ENCODE assay signal across 8 cellular contexts in genomic region chr14:52553002-52553670, GRCh38. TPM values are rescaled to one million over a fixed set of nuclear protein-coding genes. Genes with fewer than 3 reads are reported as not detected.
A peak's percentile ranks its signal among the peaks of the same experiment; 100 is the strongest.
DNase-seq lines count a peak whose midpoint lies in the region; ATAC-seq and TF ChIP-seq lines count a peak whose summit lies in the region.

No MANE protein-coding gene starts in this region.

- H3K4me3 ChIP-seq in thymus (ENCODE audit: low read length), result peak overlapping the region; percentile 68

- H3K27ac ChIP-seq in thymus (ENCODE audit: low read depth), result peak overlapping the region; percentile 86

- H3K9me3 ChIP-seq in thymus (ENCODE audit: control insufficient read depth), result no peaks in the 10 kb centered on the region

- peak; percentile 72 for DNase-seq in NCI-H2227 (lab: John Stamatoyannopoulos, UW; ENCODE audit: unreplicated experiment)
- peak; percentile 63 for DNase-seq in activated CD8-positive, alpha-beta memory T cell treated with anti-CD3 and anti-CD28 coated beads, Interleukin-2, amount 10 ng/mL, durations not matched to agents 7 days and 5 days

- H3K36me3 Mint-ChIP-seq in activated CD8-positive, alpha-beta memory T cell treated with anti-CD3 and anti-CD28 coated beads, Interleukin-2, amount 10 ng/mL, durations not matched to agents 7 days and 5 days, result peaks cover 4% of the 10 kb centered on the region
- H3K36me3 Mint-ChIP-seq in nephron (ENCODE audit: low read depth), result no peaks in the 10 kb centered on the region

- no peaks in the 10 kb centered on the region for H3K36me3 ChIP-seq in thymus (ENCODE audit: control insufficient read depth, insufficient read depth)

- no peaks in the 10 kb centered on the region for H3K27me3 ChIP-seq in thymus (ENCODE audit: control insufficient read depth, insufficient read depth)

- no peaks in the 10 kb centered on the region for H3K9me3 Mint-ChIP-seq in activated CD8-positive, alpha-beta memory T cell treated with anti-CD3 and anti-CD28 coated beads, Interleukin-2, amount 10 ng/mL, durations not matched to agents 7 days and 5 days (ENCODE audit: low read depth)
- H3K9me3 Mint-ChIP-seq in nephron, result peaks cover 3% of the 10 kb centered on the region

- peak overlapping the region; percentile 88 for H3K4me3 Mint-ChIP-seq in activated CD8-positive, alpha-beta memory T cell treated with anti-CD3 and anti-CD28 coated beads, Interleukin-2, amount 10 ng/mL, durations not matched to agents 7 days and 5 days
- H3K4me3 Mint-ChIP-seq in nephron, result peak overlapping the region; percentile 97 to 99 (median 98)

- no peak for TF ChIP-seq CTCF in nephron (IDR thresholded peaks at IDR 0.05; ENCODE audit: unreplicated experiment in 3 of 3)

- peaks cover 17% of the 10 kb centered on the region for H3K4me1 ChIP-seq in thymus (ENCODE audit: control insufficient read depth, insufficient read depth, low read length)

- under 1% methylated on average over 69 of the region's 69 CpGs for WGBS in thymus

- peak overlapping the region; percentile 75 for H3K27ac Mint-ChIP-seq in activated CD8-positive, alpha-beta memory T cell treated with anti-CD3 and anti-CD28 coated beads, Interleukin-2, amount 10 ng/mL, durations not matched to agents 7 days and 5 days
- H3K27ac Mint-ChIP-seq in nephron, result peak overlapping the region in 2 of 3 experiments; percentile 82 to 91

- CTCF ChIA-PET in activated CD8-positive, alpha-beta memory T cell treated with anti-CD3 and anti-CD28 coated beads, Interleukin-2, amount 10 ng/mL, durations not matched to agents 7 days and 5 days (lab: Charles Lee), result interaction anchor here (0.9 to 1.8 kb wide), 5 partner anchors 10 to 253 kb away, joined by 3 to 7 read pairs (median 4); no protein-coding TSS in a partner anchor

- peaks cover 32% of the 10 kb centered on the region for H3K4me1 Mint-ChIP-seq in activated CD8-positive, alpha-beta memory T cell treated with anti-CD3 and anti-CD28 coated beads, Interleukin-2, amount 10 ng/mL, durations not matched to agents 7 days and 5 days
- peaks cover 21% of the 10 kb centered on the region for H3K4me1 Mint-ChIP-seq in nephron

- ATAC-seq in GM18511 (IDR thresholded peaks at IDR 0.05; ENCODE audit: unreplicated experiment), result peak; percentile 35
- peak; percentile 17 for ATAC-seq in HG02938 (IDR thresholded peaks at IDR 0.05; ENCODE audit: unreplicated experiment)
- ATAC-seq in activated CD8-positive, alpha-beta memory T cell treated with anti-CD3 and anti-CD28 coated beads, Interleukin-2, amount 10 ng/mL, durations not matched to agents 7 days and 5 days, result peak; percentile 28
- peak; percentile 29 for ATAC-seq in esophagus mucosa
- ATAC-seq in GM18861 (IDR thresholded peaks at IDR 0.05; ENCODE audit: unreplicated experiment), result no peak

- peaks cover 32% of the 10 kb centered on the region for H3K27me3 Mint-ChIP-seq in activated CD8-positive, alpha-beta memory T cell treated with anti-CD3 and anti-CD28 coated beads, Interleukin-2, amount 10 ng/mL, durations not matched to agents 7 days and 5 days
- no peaks in the 10 kb centered on the region for H3K27me3 Mint-ChIP-seq in nephron (ENCODE audit: low read depth)

RNA-seq across cellular contexts. Expression of gene GPR137C, which starts 0.5 kb away (rescaled TPM):
- total RNA-seq in activated CD8-positive, alpha-beta memory T cell treated with anti-CD3 and anti-CD28 coated beads, Interleukin-2, amount 10 ng/mL, durations not matched to agents 7 days and 5 days, result under 1 TPM; 0.73 to 0.85 TPM
- total RNA-seq in esophagus mucosa, result 0.16 TPM
- polyA plus RNA-seq in thymus, result 1.3 TPM

RNA-seq across cellular contexts. Expression of gene TXNDC16, which starts 0.8 kb away (rescaled TPM):
- 10 to 100 TPM in 1 of 2 experiments, 1 to 10 TPM in 1; 9.1 to 11.5 TPM for total RNA-seq in activated CD8-positive, alpha-beta memory T cell treated with anti-CD3 and anti-CD28 coated beads, Interleukin-2, amount 10 ng/mL, durations not matched to agents 7 days and 5 days
- total RNA-seq in esophagus mucosa, result 3.5 TPM
- 4.1 TPM for polyA plus RNA-seq in thymus
